ENCODE assay signal across 15 cellular contexts in genomic region chr3:115517457-115518050, GRCh38.
DNase-seq lines count a peak whose midpoint lies in the region; ATAC-seq and TF ChIP-seq lines count a peak whose summit lies in the region.
"Had no signal": no experiment of that assay in that cellular context is flagged by ENCODE, and none has a peak within 500 bp of the region (broad histone marks: within the 10 kb centered on the region; RNA-seq: fewer than 3 reads in every experiment).

No MANE protein-coding gene starts in this region.

- no peaks in the 10 kb centered on the region for H3K36me3 Mint-ChIP-seq in activated CD8-positive, alpha-beta memory T cell treated with anti-CD3 and anti-CD28 coated beads, Interleukin-2, amount 10 ng/mL, durations not matched to agents 7 days and 5 days
- no peaks in the 10 kb centered on the region for H3K36me3 Mint-ChIP-seq in nephron (ENCODE audit: low read depth)
- H3K36me3 Mint-ChIP-seq: natural killer cell treated with Interleukin-12 subunit alpha and Interleukin-12 subunit beta and Interleukin-15 and Interleukin-18, amount 100 ng/mL, for 72 hours had no signal

- H3K36me3 ChIP-seq in OCI-LY3 (replicated peaks; ENCODE audit: low read depth, low read length): no peaks in the 10 kb centered on the region

- H3K27ac ChIP-seq in OCI-LY3 (ENCODE audit: low read length): peak overlapping the region; percentile 63

- CTCF ChIA-PET in activated CD8-positive, alpha-beta memory T cell treated with anti-CD3 and anti-CD28 coated beads, Interleukin-2, amount 10 ng/mL, durations not matched to agents 7 days and 5 days (lab: Charles Lee): no interaction called here

- peak overlapping the region; percentile 16; the same call in 1 of the 2 replicates for H3K9ac ChIP-seq in OCI-LY3 (ENCODE audit: low read length)

- DNase-seq in activated CD8-positive, alpha-beta memory T cell treated with anti-CD3 and anti-CD28 coated beads, Interleukin-2, amount 10 ng/mL, durations not matched to agents 7 days and 5 days: no peak
- no peak for DNase-seq in activated CD8-positive, alpha-beta memory T cell treated with anti-CD3 and anti-CD28 coated beads, Interleukin-2, amount 50 U/mL, for 4 hours
- no peak for DNase-seq in AG20443 (ENCODE audit: low spot score)
- DNase-seq: activated effector memory CD4-positive, alpha-beta T cell treated with Interleukin-2 at 50 U/mL for 16 hours; CD8-positive, alpha-beta T cell; DND-41; erythroblast; mesendoderm had no signal

- H3K4me2 ChIP-seq in OCI-LY3 (ENCODE audit: low read length): peak overlapping the region; percentile 57

- TF ChIP-seq CTCF in OCI-LY3 (IDR thresholded peaks at IDR 0.05; ENCODE audit: low read depth, low read length): no peak
- TF ChIP-seq CTCF in nephron (IDR thresholded peaks at IDR 0.05; ENCODE audit: unreplicated experiment in 3 of 3): no peak

- peak; percentile 23 for ATAC-seq in activated CD8-positive, alpha-beta memory T cell treated with anti-CD3 and anti-CD28 coated beads, Interleukin-2, amount 10 ng/mL, durations not matched to agents 7 days and 5 days
- ATAC-seq in GM19351 (IDR thresholded peaks at IDR 0.05; ENCODE audit: unreplicated experiment) (peak; percentile 44), GM19328 (IDR thresholded peaks at IDR 0.05; ENCODE audit: unreplicated experiment) (no peak), GM18858 (IDR thresholded peaks at IDR 0.05; ENCODE audit: unreplicated experiment) (no peak)
- ATAC-seq: CD8-positive, alpha-beta T cell had no signal

- no peak overlapping the region for H3K4me3 Mint-ChIP-seq in activated CD8-positive, alpha-beta memory T cell treated with anti-CD3 and anti-CD28 coated beads, Interleukin-2, amount 10 ng/mL, durations not matched to agents 7 days and 5 days
- H3K4me3 Mint-ChIP-seq in nephron: no peak overlapping the region
- H3K4me3 Mint-ChIP-seq: CD8-positive, alpha-beta T cell; dendritic cell treated with granulocyte-macrophage colony-stimulating factor and Interleukin-4, amounts not matched to agents 40 ng/mL and 50 ng/mL, for 4 days; natural killer cell treated with Interleukin-12 subunit alpha and Interleukin-12 subunit beta and Interleukin-15 and Interleukin-18, amount 100 ng/mL, for 72 hours had no signal

- H3K4me3 ChIP-seq in OCI-LY3 (ENCODE audit: low read length): peak overlapping the region; percentile 13; the same call in 1 of the 2 replicates

- no peaks in the 10 kb centered on the region for H3K79me2 ChIP-seq in OCI-LY3 (ENCODE audit: low read length)

- H3K27me3 Mint-ChIP-seq in activated CD8-positive, alpha-beta memory T cell treated with anti-CD3 and anti-CD28 coated beads, Interleukin-2, amount 10 ng/mL, durations not matched to agents 7 days and 5 days: peaks cover 12% of the 10 kb centered on the region
- no peaks in the 10 kb centered on the region for H3K27me3 Mint-ChIP-seq in nephron (ENCODE audit: low read depth)

- H3K4me1 ChIP-seq in OCI-LY3 (ENCODE audit: low read length): peaks cover 31% of the 10 kb centered on the region

- no peaks in the 10 kb centered on the region for H3K9me3 Mint-ChIP-seq in activated CD8-positive, alpha-beta memory T cell treated with anti-CD3 and anti-CD28 coated beads, Interleukin-2, amount 10 ng/mL, durations not matched to agents 7 days and 5 days (ENCODE audit: low read depth)
- peaks cover 8% of the 10 kb centered on the region for H3K9me3 Mint-ChIP-seq in nephron
- H3K9me3 Mint-ChIP-seq: CD8-positive, alpha-beta T cell; dendritic cell treated with granulocyte-macrophage colony-stimulating factor and Interleukin-4, amounts not matched to agents 40 ng/mL and 50 ng/mL, for 4 days; natural killer cell treated with Interleukin-12 subunit alpha and Interleukin-12 subunit beta and Interleukin-15 and Interleukin-18, amount 100 ng/mL, for 72 hours had no signal

- no peaks in the 10 kb centered on the region for H3K27me3 ChIP-seq in OCI-LY3 (ENCODE audit: low read depth, low read length)

- H2AFZ ChIP-seq in OCI-LY3 (ENCODE audit: low read depth, low read length): peak overlapping the region; percentile 92

- H3K27ac Mint-ChIP-seq in activated CD8-positive, alpha-beta memory T cell treated with anti-CD3 and anti-CD28 coated beads, Interleukin-2, amount 10 ng/mL, durations not matched to agents 7 days and 5 days: no peak overlapping the region
- peak overlapping the region; percentile 1 to 82 (median 24) for H3K27ac Mint-ChIP-seq in nephron
- H3K27ac Mint-ChIP-seq: CD8-positive, alpha-beta T cell; dendritic cell treated with granulocyte-macrophage colony-stimulating factor and Interleukin-4, amounts not matched to agents 40 ng/mL and 50 ng/mL, for 4 days; natural killer cell treated with Interleukin-12 subunit alpha and Interleukin-12 subunit beta and Interleukin-15 and Interleukin-18, amount 100 ng/mL, for 72 hours had no signal

- H3K4me1 Mint-ChIP-seq in activated CD8-positive, alpha-beta memory T cell treated with anti-CD3 and anti-CD28 coated beads, Interleukin-2, amount 10 ng/mL, durations not matched to agents 7 days and 5 days: peaks cover 21% of the 10 kb centered on the region
- peaks cover 36% of the 10 kb centered on the region for H3K4me1 Mint-ChIP-seq in nephron

- H4K20me1 ChIP-seq in OCI-LY3 (ENCODE audit: insufficient read depth, low read length): no peaks in the 10 kb centered on the region

- no peaks in the 10 kb centered on the region for H3K9me3 ChIP-seq in OCI-LY3 (ENCODE audit: insufficient read depth, low read length)

Comparison
In these comparisons a context has a peak if more than half of its experiments do, and no peak if none do; other contexts are left out.
1. ATAC-seq: peak in activated CD8-positive, alpha-beta memory T cell treated with anti-CD3 and anti-CD28 coated beads, Interleukin-2, amount 10 ng/mL, durations not matched to agents 7 days and 5 days (single experiment) and GM19351 (single experiment); none in GM19328 (single experiment) and GM18858 (single experiment).